Comparison of ENCODE assay signal across 8 cellular contexts in the genomic region with DNA sequence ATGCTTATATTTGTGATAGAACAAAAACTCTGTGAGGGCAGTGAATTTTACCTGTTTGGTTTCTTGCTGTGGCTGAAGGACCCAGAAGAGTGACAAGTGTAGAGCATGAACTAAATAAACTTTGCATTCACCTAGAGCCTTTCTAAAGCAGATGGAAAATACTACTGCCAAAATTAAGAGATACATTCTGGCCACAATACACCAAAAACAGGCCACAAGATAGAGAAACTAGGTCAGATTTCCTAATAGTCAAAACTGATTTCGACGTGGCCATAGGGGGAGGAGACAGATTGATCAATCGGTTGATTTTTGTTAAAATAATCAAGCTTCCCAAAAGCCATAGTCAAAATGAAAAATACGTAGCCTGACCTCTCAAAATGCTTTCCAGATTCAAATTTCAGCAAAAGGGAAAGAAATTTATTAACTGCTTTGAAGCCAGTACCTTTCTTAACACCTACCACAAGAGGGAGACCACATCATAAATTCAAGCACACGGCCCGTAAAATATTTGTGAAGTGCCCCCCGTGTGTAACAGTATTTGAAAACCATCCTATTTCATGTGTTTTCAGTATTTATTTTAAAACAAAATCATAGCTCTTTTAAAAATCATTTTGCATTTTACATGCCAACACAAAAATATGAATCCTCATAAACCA.
DNase-seq lines count a peak whose midpoint lies in the region; TF ChIP-seq lines count a peak whose summit lies in the region.
"Had no signal": no experiment of that assay in that cellular context is flagged by ENCODE, and none has a peak within 500 bp of the region (broad histone marks: within the 10 kb centered on the region; RNA-seq: fewer than 3 reads in every experiment).

No MANE protein-coding gene starts in this region.

- no peaks in the 10 kb centered on the region for H3K79me2 ChIP-seq in GM23248 (ENCODE audit: insufficient read depth)

- H3K4me1 ChIP-seq in GM23248 (ENCODE audit: insufficient read depth): no peaks in the 10 kb centered on the region
- no peaks in the 10 kb centered on the region for H3K4me1 ChIP-seq in esophagus muscularis mucosa
- no peaks in the 10 kb centered on the region for H3K4me1 ChIP-seq in ascending aorta
- H3K4me1 ChIP-seq: HAP-1 had no signal

- H3K4me2 ChIP-seq in GM23248 (ENCODE audit: unreplicated experiment): no peak overlapping the region

- DNase-seq in GM23248: peak; percentile 52
- DNase-seq in NCI-H526 (lab: John Stamatoyannopoulos, UW): peak; percentile 8 to 53
- DNase-seq in esophagus muscularis mucosa (ENCODE audit: extremely low spot score): no peak
- no peak for DNase-seq in progenitor cell of endocrine pancreas (ENCODE audit: low spot score, unreplicated experiment)
- DNase-seq in ascending aorta (ENCODE audit: low spot score in 2 of 2): no peak
- DNase-seq in NK-92 (lab: John Stamatoyannopoulos, UW; ENCODE audit: unreplicated experiment): no peak
- no peak for DNase-seq in activated CD4-positive, alpha-beta T cell treated with anti-CD3 and anti-CD28 coated beads, Interleukin-2, amount 10 ng/mL, durations not matched to agents 7 days and 5 days

- no peaks in the 10 kb centered on the region for H3F3A ChIP-seq in GM23248 (ENCODE audit: insufficient read depth)

- H3K9me3 Mint-ChIP-seq in progenitor cell of endocrine pancreas (ENCODE audit: low read depth): no peaks in the 10 kb centered on the region
- H3K9me3 Mint-ChIP-seq in activated CD4-positive, alpha-beta T cell treated with anti-CD3 and anti-CD28 coated beads, Interleukin-2, amount 10 ng/mL, durations not matched to agents 7 days and 5 days: no peaks in the 10 kb centered on the region

- no peak overlapping the region for H3K9ac ChIP-seq in GM23248

- H3K9me3 ChIP-seq in GM23248 (ENCODE audit: low read depth) (no peaks in the 10 kb centered on the region), esophagus muscularis mucosa (no peaks in the 10 kb centered on the region), ascending aorta (no peaks in the 10 kb centered on the region)
- H3K9me3 ChIP-seq: HAP-1 had no signal

- in situ Hi-C loops in GM23248 (cut with MboI): loop anchor here (10.0 kb wide), 1 partner anchor 129 kb away; the partner anchor contains the start of gene CORIN

- 3 to 5% methylated on average over 7 of the region's 7 CpGs for WGBS in GM23248 (ENCODE audit: low coverage in 1 of 2, low lambda C conversion rate in 2 of 2, missing lambda C conversion rate in 2 of 2), 2 experiments
- WGBS in esophagus muscularis mucosa: 37% methylated on average over 7 of the region's 7 CpGs

- H3K27ac ChIP-seq in GM23248: no peak overlapping the region
- no peak overlapping the region for H3K27ac ChIP-seq in esophagus muscularis mucosa (replicated peaks in 1 of 4)
- no peak overlapping the region for H3K27ac ChIP-seq in ascending aorta

- no peaks in the 10 kb centered on the region for H4K20me1 ChIP-seq in GM23248 (ENCODE audit: insufficient read depth)

- TF ChIP-seq CTCF in esophagus muscularis mucosa (IDR thresholded peaks at IDR 0.05): peak in 2 of 3 experiments; percentile 29 to 31
- TF ChIP-seq CTCF in progenitor cell of endocrine pancreas (IDR thresholded peaks at IDR 0.05; ENCODE audit: unreplicated experiment): peak; percentile 67
- peak in 1 of 3 experiments; percentile 11 for TF ChIP-seq CTCF in ascending aorta (IDR thresholded peaks at IDR 0.05)

- POLR2A ChIA-PET in activated CD4-positive, alpha-beta T cell treated with anti-CD3 and anti-CD28 coated beads, Interleukin-2, amount 10 ng/mL, durations not matched to agents 7 days and 5 days (lab: Charles Lee): no interaction called here

- no peak overlapping the region for H3K4me3 Mint-ChIP-seq in progenitor cell of endocrine pancreas (ENCODE audit: low read depth)
- no peak overlapping the region for H3K4me3 Mint-ChIP-seq in activated CD4-positive, alpha-beta T cell treated with anti-CD3 and anti-CD28 coated beads, Interleukin-2, amount 10 ng/mL, durations not matched to agents 7 days and 5 days

- no peak for TF ChIP-seq EP300 in esophagus muscularis mucosa (IDR thresholded peaks at IDR 0.05)

- TF ChIP-seq POLR2A in esophagus muscularis mucosa (IDR thresholded peaks at IDR 0.05; ENCODE audit: low read depth): no peak

- peaks cover 20% of the 10 kb centered on the region for H3K4me1 Mint-ChIP-seq in progenitor cell of endocrine pancreas (ENCODE audit: low read depth)
- no peaks in the 10 kb centered on the region for H3K4me1 Mint-ChIP-seq in activated CD4-positive, alpha-beta T cell treated with anti-CD3 and anti-CD28 coated beads, Interleukin-2, amount 10 ng/mL, durations not matched to agents 7 days and 5 days

- H3K4me3 ChIP-seq in GM23248: no peak overlapping the region
- H3K4me3 ChIP-seq in esophagus muscularis mucosa: no peak overlapping the region
- H3K4me3 ChIP-seq in ascending aorta: no peak overlapping the region
- H3K4me3 ChIP-seq: HAP-1 had no signal

- H3K27ac Mint-ChIP-seq in progenitor cell of endocrine pancreas: no peak overlapping the region
- H3K27ac Mint-ChIP-seq in activated CD4-positive, alpha-beta T cell treated with anti-CD3 and anti-CD28 coated beads, Interleukin-2, amount 10 ng/mL, durations not matched to agents 7 days and 5 days: no peak overlapping the region

- H3K36me3 Mint-ChIP-seq in progenitor cell of endocrine pancreas (ENCODE audit: insufficient read depth): no peaks in the 10 kb centered on the region
- H3K36me3 Mint-ChIP-seq in activated CD4-positive, alpha-beta T cell treated with anti-CD3 and anti-CD28 coated beads, Interleukin-2, amount 10 ng/mL, durations not matched to agents 7 days and 5 days (ENCODE audit: low read depth): no peaks in the 10 kb centered on the region

- intact Hi-C loops in esophagus muscularis mucosa (cut with DNase I): no loop called here
- intact Hi-C loops in ascending aorta (cut with DNase I): no loop called here

- H3K36me3 ChIP-seq in GM23248 (ENCODE audit: low read depth) (no peaks in the 10 kb centered on the region), esophagus muscularis mucosa (no peaks in the 10 kb centered on the region), ascending aorta (no peaks in the 10 kb centered on the region)
- H3K36me3 ChIP-seq: HAP-1 had no signal

- H3K9me2 ChIP-seq in GM23248 (ENCODE audit: insufficient read depth): no peaks in the 10 kb centered on the region

- H3K27me3 Mint-ChIP-seq in progenitor cell of endocrine pancreas: no peaks in the 10 kb centered on the region
- peaks cover 26% of the 10 kb centered on the region for H3K27me3 Mint-ChIP-seq in activated CD4-positive, alpha-beta T cell treated with anti-CD3 and anti-CD28 coated beads, Interleukin-2, amount 10 ng/mL, durations not matched to agents 7 days and 5 days

- CTCF ChIA-PET in activated CD4-positive, alpha-beta T cell treated with anti-CD3 and anti-CD28 coated beads, Interleukin-2, amount 10 ng/mL, durations not matched to agents 7 days and 5 days (lab: Charles Lee): interaction anchor here (1.0 kb wide), 1 partner anchor 134 kb away, joined by 3 read pairs; no protein-coding TSS in a partner anchor

- H2AFZ ChIP-seq in GM23248: no peak overlapping the region

- H3K27me3 ChIP-seq in GM23248 (replicated peaks; ENCODE audit: insufficient read depth) (peaks cover 28% of the 10 kb centered on the region; the same call in 1 of the 2 replicates), esophagus muscularis mucosa (no peaks in the 10 kb centered on the region), ascending aorta (no peaks in the 10 kb centered on the region)

Comparison
In these comparisons a context has a peak if more than half of its experiments do, and no peak if none do; other contexts are left out.
1. DNase-seq: peak in GM23248 (single experiment) and NCI-H526 (2 of 2); none in esophagus muscularis mucosa (single experiment), progenitor cell of endocrine pancreas (single experiment), ascending aorta (0 of 2), NK-92 (single experiment) and activated CD4-positive, alpha-beta T cell treated with anti-CD3 and anti-CD28 coated beads, Interleukin-2, amount 10 ng/mL, durations not matched to agents 7 days and 5 days (single experiment).